Comparison of ENCODE assay signal across 13 cellular contexts in the genomic region with DNA sequence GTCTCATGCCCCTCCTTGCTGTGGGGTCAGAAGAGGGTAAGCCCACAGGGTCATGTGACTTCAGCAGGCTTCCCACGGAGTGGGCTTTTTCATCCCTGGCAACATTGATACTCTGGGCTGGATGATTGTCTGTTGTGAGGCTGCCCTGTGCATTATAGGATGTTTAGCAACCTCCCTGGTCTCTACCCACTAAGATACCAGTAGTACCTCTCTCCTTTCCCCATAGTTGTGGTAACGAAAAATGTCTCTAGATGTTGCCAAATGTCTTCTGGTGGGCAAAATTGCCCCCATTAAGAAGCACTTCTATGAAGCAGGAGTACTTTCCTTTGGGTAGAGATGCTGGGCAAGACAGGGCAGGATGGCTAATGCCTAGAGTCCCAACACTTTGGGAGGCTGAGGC.
DNase-seq lines count a peak whose midpoint lies in the region; ATAC-seq, FAIRE-seq and TF ChIP-seq lines count a peak whose summit lies in the region.
"Had no signal": no experiment of that assay in that cellular context is flagged by ENCODE, and none has a peak within 500 bp of the region (broad histone marks: within the 10 kb centered on the region; RNA-seq: fewer than 3 reads in every experiment).

No MANE protein-coding gene starts in this region.

- H3K79me2 ChIP-seq in HCT116 (ENCODE audit: insufficient read depth, low read length) = no peaks in the 10 kb centered on the region
- no peaks in the 10 kb centered on the region for H3K79me2 ChIP-seq in PC-3 (ENCODE audit: low read length)
- H3K79me2 ChIP-seq in K562 (ENCODE audit: control insufficient read depth, insufficient read depth, low read length) = no peaks in the 10 kb centered on the region

- H3K9ac ChIP-seq in HCT116 (ENCODE audit: low read length) (no peak overlapping the region), PC-3 (ENCODE audit: low read length) (no peak overlapping the region), K562 (ENCODE audit: insufficient read depth in 1 of 2, low read depth in 2 of 2, low read length in 2 of 2) (no peak overlapping the region)

- no peaks in the 10 kb centered on the region for H3K9me3 Mint-ChIP-seq in stimulated activated memory B cell treated with anti-CD40 and anti-IgM and Interleukin-4, amounts not matched to agents 10 μg/mL and 1 μg/mL and 100 μg/mL, for 72 hours
- H3K9me3 Mint-ChIP-seq: CD8-positive, alpha-beta T cell had no signal

- in situ Hi-C loops in K562 (cut with MboI) = no loop called here

- H3K4me3 ChIP-seq in HCT116 (replicated peaks in 1 of 2; ENCODE audit: low read depth in 1 of 2, low read length in 2 of 2) = no peak overlapping the region
- no peak overlapping the region for H3K4me3 ChIP-seq in PC-3 (ENCODE audit: low read length)
- no peak overlapping the region for H3K4me3 ChIP-seq in K562
- H3K4me3 ChIP-seq: SJSA1 had no signal

- H3K4me2 ChIP-seq in HCT116 (ENCODE audit: low read length) (no peak overlapping the region), PC-3 (ENCODE audit: low read length) (no peak overlapping the region), K562 (ENCODE audit: insufficient read depth, low read length) (no peak overlapping the region)

- H3K9me1 ChIP-seq in K562 (ENCODE audit: control insufficient read depth, insufficient read depth, low read length) = no peaks in the 10 kb centered on the region

- peaks cover 53% of the 10 kb centered on the region for H3K4me1 Mint-ChIP-seq in stimulated activated memory B cell treated with anti-CD40 and anti-IgM and Interleukin-4, amounts not matched to agents 10 μg/mL and 1 μg/mL and 100 μg/mL, for 72 hours

- TF ChIP-seq EP300 in K562 (IDR thresholded peaks at IDR 0.05; ENCODE audit: low read length) = no peak

- H2AFZ ChIP-seq in HCT116 (ENCODE audit: low read depth, low read length, poor library complexity, severe bottlenecking) (peak overlapping the region; percentile 55), PC-3 (ENCODE audit: low read length) (no peak overlapping the region), K562 (ENCODE audit: low read depth, low read length) (no peak overlapping the region)

- FAIRE-seq in K562 (lab: Jason Lieb, UNC) = no peak

- H3K27ac ChIP-seq in HCT116 (ENCODE audit: low read depth, low read length) (no peak overlapping the region), PC-3 (ENCODE audit: low read length) (0 out of 2 replicates have a peak overlapping the region, but pooled peaks have one; percentile 93), K562 (ENCODE audit: extremely low read depth, low read depth, low read length) (no peak overlapping the region)
- H3K27ac ChIP-seq: SJSA1 had no signal

- no peak overlapping the region for H3K4me3 Mint-ChIP-seq in stimulated activated memory B cell treated with anti-CD40 and anti-IgM and Interleukin-4, amounts not matched to agents 10 μg/mL and 1 μg/mL and 100 μg/mL, for 72 hours
- H3K4me3 Mint-ChIP-seq: CD8-positive, alpha-beta T cell had no signal

- POLR2A ChIA-PET in HCT116 (lab: Charles Lee) = no interaction called here
- POLR2A ChIA-PET in PC-3 (lab: Charles Lee; ENCODE audit: unreplicated experiment) = no interaction called here
- POLR2A ChIA-PET in K562 (lab: Yijun Ruan, JAX) = interaction anchor here (1.2 kb wide), 1 partner anchor 14 kb away, joined by 3 read pairs; no protein-coding TSS in a partner anchor

- RAD21 ChIA-PET in HCT116 (lab: Charles Lee; ENCODE audit: low non-redundant PET in 1 of 2, low total read pairs in 2 of 2, uncharacterized antibody in 2 of 2, unreplicated experiment in 2 of 2) = no interaction called here

- CTCF ChIA-PET in HCT116 (lab: Charles Lee) (no interaction called here), PC-3 (lab: Charles Lee) (no interaction called here), K562 (lab: Yijun Ruan, JAX; ENCODE audit: low intra/inter-chr PET ratio) (no interaction called here)

- ATAC-seq in HCT116 = no peak
- no peak for ATAC-seq in PC-3
- no peak for ATAC-seq in K562
- ATAC-seq in stimulated activated memory B cell treated with anti-CD40 and anti-IgM and Interleukin-4, amounts not matched to agents 10 μg/mL and 1 μg/mL and 100 μg/mL, for 72 hours = no peak
- ATAC-seq: CD8-positive, alpha-beta T cell had no signal

- H3K9me3 ChIP-seq in HCT116 (ENCODE audit: control insufficient read depth in 1 of 2, insufficient read depth in 1 of 2, low read depth in 1 of 2, low read length in 2 of 2) (no peaks in the 10 kb centered on the region), PC-3 (ENCODE audit: low read length) (no peaks in the 10 kb centered on the region), K562 (replicated peaks; ENCODE audit: control insufficient read depth, insufficient read depth, low read depth, low read length) (no peaks in the 10 kb centered on the region)
- H3K9me3 ChIP-seq: SJSA1 had no signal

- H3K27me3 Mint-ChIP-seq in stimulated activated memory B cell treated with anti-CD40 and anti-IgM and Interleukin-4, amounts not matched to agents 10 μg/mL and 1 μg/mL and 100 μg/mL, for 72 hours = no peaks in the 10 kb centered on the region

- H3K27ac Mint-ChIP-seq in stimulated activated memory B cell treated with anti-CD40 and anti-IgM and Interleukin-4, amounts not matched to agents 10 μg/mL and 1 μg/mL and 100 μg/mL, for 72 hours = peak overlapping the region; percentile 94
- H3K27ac Mint-ChIP-seq: CD8-positive, alpha-beta T cell had no signal

- TF ChIP-seq CTCF in HCT116 (IDR thresholded peaks at IDR 0.05 in 2 of 3, conservative IDR thresholded peaks at IDR 0.05 in 1 of 3; ENCODE audit: borderline replicate concordance in 1 of 3, insufficient read depth in 1 of 3, low read depth in 2 of 3, low read length in 2 of 3) = no peak
- TF ChIP-seq CTCF in PC-3 (conservative IDR thresholded peaks at IDR 0.05; ENCODE audit: low read depth, low read length) = no peak
- no peak for TF ChIP-seq CTCF in K562 (IDR thresholded peaks at IDR 0.05 in 2 of 3, conservative IDR thresholded peaks at IDR 0.05 in 1 of 3; ENCODE audit: insufficient read depth in 2 of 3, low read depth in 1 of 3, low read length in 3 of 3)

- DNase-seq in HCT116 (ENCODE audit: low read depth, low spot score) (no peak), PC-3 (no peak), K562 (ENCODE audit: extremely low read depth in 1 of 4, low spot score in 3 of 4) (no peak), NCI-H774 (lab: John Stamatoyannopoulos, UW) (no peak), DMS153 treated with DMSO at 0.1 percent for 48 hours (lab: John Stamatoyannopoulos, UW; ENCODE audit: unreplicated experiment) (no peak), HPDE6-E6E7 (ENCODE audit: extremely low spot score) (no peak)
- DNase-seq: CD8-positive, alpha-beta T cell; KBM-7; NCI-H1092; NCI-H1694; NCI-H345 had no signal

- no peaks in the 10 kb centered on the region for H3K27me3 ChIP-seq in HCT116 (ENCODE audit: insufficient read depth, low read length)
- no peaks in the 10 kb centered on the region for H3K27me3 ChIP-seq in PC-3 (ENCODE audit: low read length)
- H3K27me3 ChIP-seq in K562 (ENCODE audit: control insufficient read depth in 2 of 2, insufficient read depth in 2 of 2, low read length in 2 of 2) = no peaks in the 10 kb centered on the region
- H3K27me3 ChIP-seq: SJSA1 had no signal

- H3K36me3 Mint-ChIP-seq in stimulated activated memory B cell treated with anti-CD40 and anti-IgM and Interleukin-4, amounts not matched to agents 10 μg/mL and 1 μg/mL and 100 μg/mL, for 72 hours = no peaks in the 10 kb centered on the region
- H3K36me3 Mint-ChIP-seq: CD8-positive, alpha-beta T cell had no signal

- peaks cover 12% of the 10 kb centered on the region for H3F3A ChIP-seq in PC-3 (ENCODE audit: low read length, unreplicated experiment)

- intact Hi-C loops in HCT116 (cut with micrococcal nuclease) (no loop called here), PC-3 (cut with micrococcal nuclease) (loop anchor here (10.0 kb wide), 1 partner anchor 239 kb away; no protein-coding TSS in a partner anchor), K562 (cut with micrococcal nuclease) (no loop called here)

- no TSS peak for BruUV-seq in HCT116 (replicated peaks; lab: Mats Ljungman, UMichigan)
- no TSS peak for BruUV-seq in PC-3 (replicated peaks; lab: Mats Ljungman, UMichigan)
- BruUV-seq in K562 (replicated peaks; lab: Mats Ljungman, UMichigan) = no TSS peak

- 10% methylated on average over 2 of the region's 2 CpGs for WGBS in K562 (ENCODE audit: insufficient coverage, low coverage, missing lambda C conversion rate)

- H3K4me1 ChIP-seq in HCT116 (ENCODE audit: control insufficient read depth in 1 of 2, insufficient read depth in 2 of 2, low read length in 2 of 2) = peaks cover 33 to 39% of the 10 kb centered on the region in 2 experiments
- peaks cover 46% of the 10 kb centered on the region for H3K4me1 ChIP-seq in PC-3 (ENCODE audit: insufficient read depth, low read length)
- H3K4me1 ChIP-seq in K562 (replicated peaks in 1 of 2; ENCODE audit: control insufficient read depth in 2 of 2, insufficient read depth in 2 of 2, low read length in 2 of 2) = peaks cover 0 to 20% of the 10 kb centered on the region in 2 experiments; a peak in 2 of 5 replicates

- H3K9me2 ChIP-seq in HCT116 (ENCODE audit: insufficient read depth) (no peaks in the 10 kb centered on the region), PC-3 (replicated peaks; ENCODE audit: low read length) (no peaks in the 10 kb centered on the region)

- no peaks in the 10 kb centered on the region for H4K20me1 ChIP-seq in HCT116 (ENCODE audit: insufficient read depth)
- no peaks in the 10 kb centered on the region for H4K20me1 ChIP-seq in PC-3 (ENCODE audit: low read length)
- H4K20me1 ChIP-seq in K562 (replicated peaks; ENCODE audit: control insufficient read depth, insufficient read depth, low read length) = no peaks in the 10 kb centered on the region

- TF ChIP-seq RAD21 in HCT116 (IDR thresholded peaks at IDR 0.05; ENCODE audit: low read depth) (no peak), K562 (CRISPR knock-in tag; conservative IDR thresholded peaks at IDR 0.05 in 1 of 2, IDR thresholded peaks at IDR 0.05 in 1 of 2) (no peak)

- TF ChIP-seq POLR2A in HCT116 (IDR thresholded peaks at IDR 0.05; ENCODE audit: borderline replicate concordance, extremely low read depth, insufficient read depth, insufficient read length) (no peak), K562 (conservative IDR thresholded peaks at IDR 0.05) (no peak)

- no peaks in the 10 kb centered on the region for H3K36me3 ChIP-seq in HCT116 (ENCODE audit: control insufficient read depth in 1 of 2, insufficient read depth in 2 of 2, low read length in 2 of 2)
- no peaks in the 10 kb centered on the region for H3K36me3 ChIP-seq in PC-3 (ENCODE audit: low read depth, low read length)
- H3K36me3 ChIP-seq in K562 (ENCODE audit: control insufficient read depth, insufficient read depth, low read length) = no peaks in the 10 kb centered on the region
- H3K36me3 ChIP-seq: SJSA1 had no signal

TF ChIP-seq in HCT116, 20 proteins besides CTCF, POLR2A, EP300 and RAD21 (continues in another document):
- TF ChIP-seq JUND (IDR thresholded peaks at IDR 0.05) = no peak
- TF ChIP-seq MAX (IDR thresholded peaks at IDR 0.05) = no peak

TF ChIP-seq in K562, 482 proteins besides CTCF, POLR2A, EP300 and RAD21 (continues in another document):
- no peak for TF ChIP-seq MAX (CRISPR knock-in tag; IDR thresholded peaks at IDR 0.05)
